ENCODE assay signal across 20 cellular contexts in the genomic region with DNA sequence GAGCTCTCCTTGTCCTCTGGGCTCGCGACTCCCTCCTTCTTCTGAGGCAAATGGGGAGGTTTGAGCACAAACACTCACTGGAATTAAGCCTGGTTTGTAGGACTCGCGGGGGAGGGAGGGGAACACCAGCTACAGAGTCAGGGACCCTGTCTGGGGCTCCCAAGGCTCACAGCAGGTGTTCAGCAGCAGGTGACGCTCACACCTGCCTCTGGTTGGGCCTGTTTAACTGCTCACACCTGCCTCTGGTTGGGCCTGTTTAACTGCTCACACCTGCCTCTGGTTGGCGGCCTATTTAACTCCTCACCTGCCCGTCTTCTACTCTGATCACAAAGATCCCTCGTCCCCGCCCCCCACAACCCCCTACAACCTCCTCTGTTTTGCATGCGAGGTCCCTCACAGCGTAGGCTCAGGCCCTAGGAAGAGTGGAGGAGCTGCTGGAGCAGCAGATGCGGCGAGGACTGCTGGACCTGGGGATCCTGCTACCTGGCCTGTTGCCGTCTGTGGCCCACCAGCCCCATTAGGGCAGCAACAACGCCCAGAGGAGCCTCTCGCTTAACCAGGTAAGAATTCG.
DNase-seq lines count a peak whose midpoint lies in the region; ATAC-seq, FAIRE-seq and TF ChIP-seq lines count a peak whose summit lies in the region.
"Had no signal": no experiment of that assay in that cellular context is flagged by ENCODE, and none has a peak within 500 bp of the region (broad histone marks: within the 10 kb centered on the region; RNA-seq: fewer than 3 reads in every experiment).

No MANE protein-coding gene starts in this region.

- 81 to 87% (median 82%) methylated on average over 17 of the region's 17 CpGs for WGBS in ovary, 3 donors

- FAIRE-seq in bronchial epithelial cell (lab: Jason Lieb, UNC): no peak

- H3F3A ChIP-seq in neural progenitor cell (ENCODE audit: low read depth): no peaks in the 10 kb centered on the region

- peak overlapping the region; percentile 33 for H3K27ac Mint-ChIP-seq in neural progenitor cell
- H3K27ac Mint-ChIP-seq: activated CD8-positive, alpha-beta T cell treated with anti-CD3 and anti-CD28 coated beads, Interleukin-2, amount 10 ng/mL, durations not matched to agents 7 days and 5 days; activated naive CD8-positive, alpha-beta T cell treated with anti-CD3 and anti-CD28 coated beads, Interleukin-2, amount 10 ng/mL, durations not matched to agents 7 days and 5 days; activated T-cell treated with anti-CD3 and anti-CD28 coated beads, Interleukin-2, amount 50 U/mL, for 72 hours; B cell had no signal

- TF ChIP-seq POLR2A in ovary (IDR thresholded peaks at IDR 0.05): no peak

- H3K79me2 ChIP-seq in neural progenitor cell (ENCODE audit: low read depth): no peaks in the 10 kb centered on the region

- H3K36me3 ChIP-seq in bronchial epithelial cell (ENCODE audit: control insufficient read depth, insufficient read depth, low read length) (no peaks in the 10 kb centered on the region), neural progenitor cell (no peaks in the 10 kb centered on the region), ovary (no peaks in the 10 kb centered on the region)
- H3K36me3 ChIP-seq: heart left ventricle, MG63 had no signal

- H3K9me3 ChIP-seq in neural progenitor cell (ENCODE audit: low read depth): no peaks in the 10 kb centered on the region
- no peaks in the 10 kb centered on the region for H3K9me3 ChIP-seq in ovary
- H3K9me3 ChIP-seq: heart left ventricle, MG63, testis had no signal

- peaks cover 9% of the 10 kb centered on the region for H3K27me3 Mint-ChIP-seq in neural progenitor cell (ENCODE audit: insufficient read depth, low read depth)

- H3K4me3 Mint-ChIP-seq in neural progenitor cell: no peak overlapping the region
- H3K4me3 Mint-ChIP-seq: activated CD8-positive, alpha-beta T cell treated with anti-CD3 and anti-CD28 coated beads, Interleukin-2, amount 10 ng/mL, durations not matched to agents 7 days and 5 days; activated naive CD8-positive, alpha-beta T cell treated with anti-CD3 and anti-CD28 coated beads, Interleukin-2, amount 10 ng/mL, durations not matched to agents 7 days and 5 days; activated T-cell treated with anti-CD3 and anti-CD28 coated beads, Interleukin-2, amount 50 U/mL, for 72 hours; B cell had no signal

- H3K27me3 ChIP-seq in bronchial epithelial cell (ENCODE audit: control insufficient read depth, insufficient read depth, low read length) (peaks cover 4% of the 10 kb centered on the region), neural progenitor cell (peaks cover 5% of the 10 kb centered on the region), ovary (no peaks in the 10 kb centered on the region)
- H3K27me3 ChIP-seq: MG63, testis had no signal

- peaks cover 6% of the 10 kb centered on the region for H3K9me3 Mint-ChIP-seq in neural progenitor cell

- H4K20me1 ChIP-seq in neural progenitor cell (ENCODE audit: low read depth): no peaks in the 10 kb centered on the region

- no peak for ATAC-seq in GM21825 (IDR thresholded peaks at IDR 0.05; ENCODE audit: unreplicated experiment)
- ATAC-seq: activated CD8-positive, alpha-beta T cell treated with anti-CD3 and anti-CD28 coated beads, Interleukin-2, amount 10 ng/mL, durations not matched to agents 7 days and 5 days; activated T-cell treated with anti-CD3 and anti-CD28 coated beads, Interleukin-2, amount 50 U/mL, for 72 hours; HCT116; Panc1 had no signal

- DNase-seq in DMS53 (lab: John Stamatoyannopoulos, UW) (peak; percentile 93), LNCaP clone FGC (ENCODE audit: low read depth) (peak; percentile 52), bronchial epithelial cell (ENCODE audit: low read depth) (no peak), neural progenitor cell (ENCODE audit: low spot score) (no peak), ovary (no peak)
- DNase-seq in stimulated activated CD8-positive, alpha-beta memory T cell treated with anti-CD3 and anti-CD28 coated beads, Interleukin-4, amount 100 ng/mL, for 48 hours: no peak
- DNase-seq: activated CD8-positive, alpha-beta T cell treated with anti-CD3 and anti-CD28 coated beads, Interleukin-2, amount 10 ng/mL, durations not matched to agents 7 days and 5 days; activated naive CD8-positive, alpha-beta T cell treated with anti-CD3 and anti-CD28 coated beads, Interleukin-2, amount 10 ng/mL, durations not matched to agents 7 days and 5 days; activated T-cell treated with anti-CD3 and anti-CD28 coated beads, Interleukin-2, amount 50 U/mL, for 72 hours; dermis blood vessel endothelial cell; DND-41; heart left ventricle; MG63; stimulated activated CD4-positive, alpha-beta T cell treated with anti-CD3 and anti-CD28 coated beads, Interleukin-4, amount 100 ng/mL, for 24 hours; SW 1271; testis had no signal

- H3K9ac ChIP-seq in neural progenitor cell: no peak overlapping the region

- TF ChIP-seq EP300 in ovary (IDR thresholded peaks at IDR 0.05): no peak

- intact Hi-C loops in ovary (cut with DNase I): loop anchor here in 1 of 4 donors (10.0 kb wide), 1 partner anchor 99 kb away; no protein-coding TSS in a partner anchor

- no peak overlapping the region for H2AFZ ChIP-seq in neural progenitor cell (replicated peaks)

- no peak overlapping the region for H3K4me2 ChIP-seq in neural progenitor cell

- peak overlapping the region; percentile 30 for H3K4me3 ChIP-seq in LNCaP clone FGC (ENCODE audit: low read depth, low read length)
- no peak overlapping the region for H3K4me3 ChIP-seq in bronchial epithelial cell (ENCODE audit: low read depth, low read length)
- H3K4me3 ChIP-seq in neural progenitor cell: no peak overlapping the region
- H3K4me3 ChIP-seq in ovary: no peak overlapping the region
- H3K4me3 ChIP-seq: heart left ventricle, MG63, testis had no signal

- H3K4me1 ChIP-seq in neural progenitor cell (peaks cover 25% of the 10 kb centered on the region), ovary (ENCODE audit: insufficient read depth) (peaks cover 17% of the 10 kb centered on the region)

- H3K4me1 Mint-ChIP-seq in neural progenitor cell: peaks cover 31% of the 10 kb centered on the region
- H3K4me1 Mint-ChIP-seq: activated naive CD8-positive, alpha-beta T cell treated with anti-CD3 and anti-CD28 coated beads, Interleukin-2, amount 10 ng/mL, durations not matched to agents 7 days and 5 days; B cell had no signal

- H3K27ac ChIP-seq in neural progenitor cell (no peak overlapping the region), ovary (no peak overlapping the region)
- H3K27ac ChIP-seq: testis had no signal

- 0 out of 2 replicates have a peak, but pooled peaks have one; percentile 1 for TF ChIP-seq CTCF in LNCaP clone FGC (IDR thresholded peaks at IDR 0.05; ENCODE audit: control insufficient read depth, extremely low read depth, insufficient read depth)
- TF ChIP-seq CTCF in bronchial epithelial cell (IDR thresholded peaks at IDR 0.05; ENCODE audit: insufficient read depth, low read length, severe bottlenecking): peak; percentile 10
- no peak for TF ChIP-seq CTCF in neural progenitor cell (IDR thresholded peaks at IDR 0.05)
- TF ChIP-seq CTCF in ovary (IDR thresholded peaks at IDR 0.05): no peak

- no peaks in the 10 kb centered on the region for H3K36me3 Mint-ChIP-seq in neural progenitor cell
- H3K36me3 Mint-ChIP-seq: activated naive CD8-positive, alpha-beta T cell treated with anti-CD3 and anti-CD28 coated beads, Interleukin-2, amount 10 ng/mL, durations not matched to agents 7 days and 5 days had no signal

Comparison
In these comparisons a context has a peak if more than half of its experiments do, and no peak if none do; other contexts are left out.
1. DNase-seq: peak in DMS53 (single experiment) and LNCaP clone FGC (single experiment); none in bronchial epithelial cell (single experiment), neural progenitor cell (single experiment), ovary (0 of 5) and stimulated activated CD8-positive, alpha-beta memory T cell treated with anti-CD3 and anti-CD28 coated beads, Interleukin-4, amount 100 ng/mL, for 48 hours (single experiment).
2. CTCF ChIP-seq: peak in LNCaP clone FGC (single experiment) and bronchial epithelial cell (single experiment); none in neural progenitor cell (single experiment) and ovary (0 of 3).